Comparison of ENCODE assay signal across 8 cellular contexts in the genomic region with DNA sequence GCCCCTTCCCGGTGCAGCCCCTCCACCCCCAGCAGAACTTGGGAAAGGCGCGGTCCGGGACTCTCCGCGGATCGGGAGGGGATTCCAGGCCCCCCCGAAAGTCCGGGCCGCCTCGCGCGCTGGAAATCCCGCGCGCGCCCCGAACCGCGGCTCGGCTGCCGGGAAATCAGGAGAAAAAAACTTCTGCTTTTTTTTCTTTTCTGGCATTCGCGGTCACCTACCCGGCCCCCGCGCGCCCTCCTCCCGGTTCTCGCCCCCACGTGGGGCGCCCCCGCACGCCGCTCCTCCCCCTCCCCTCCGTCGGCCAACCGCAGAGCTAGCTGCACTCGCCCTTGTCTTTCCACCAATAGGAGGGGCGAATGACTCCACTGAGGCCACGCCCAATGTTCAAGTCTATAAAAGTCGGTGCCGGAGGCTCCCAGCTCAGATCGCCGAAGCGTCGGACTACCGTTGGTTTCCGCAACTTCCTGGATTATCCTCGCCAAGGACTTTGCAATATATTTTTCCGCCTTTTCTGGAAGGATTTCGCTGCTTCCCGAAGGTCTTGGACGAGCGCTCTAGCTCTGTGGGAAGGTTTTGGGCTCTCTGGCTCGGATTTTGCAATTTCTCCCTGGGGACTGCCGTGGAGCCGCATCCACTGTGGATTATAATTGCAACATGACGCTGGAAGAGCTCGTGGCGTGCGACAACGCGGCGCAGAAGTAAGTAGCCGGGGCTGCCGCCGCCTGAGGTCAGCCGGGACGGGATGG. TPM values are rescaled to one million over a fixed set of nuclear protein-coding genes. Genes with fewer than 3 reads are reported as not detected.
A peak's percentile ranks its signal among the peaks of the same experiment; 100 is the strongest.
DNase-seq lines count a peak whose midpoint lies in the region; ATAC-seq and TF ChIP-seq lines count a peak whose summit lies in the region.

A gene with protein sequence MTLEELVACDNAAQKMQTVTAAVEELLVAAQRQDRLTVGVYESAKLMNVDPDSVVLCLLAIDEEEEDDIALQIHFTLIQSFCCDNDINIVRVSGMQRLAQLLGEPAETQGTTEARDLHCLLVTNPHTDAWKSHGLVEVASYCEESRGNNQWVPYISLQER (plus strand): TSS at position 426 of the 749 bp plus-strand sequence. CDS start 232 bp downstream, at position 658.

- no peaks in the 10 kb centered on the region for H3K79me1 ChIP-seq in H9 (ENCODE audit: insufficient read depth, low read depth, low read length, poor library complexity, severe bottlenecking)

- peak within 1 kb of the TSS; percentile 88 to 94 for H3K4me3 Mint-ChIP-seq in H9
- H3K4me3 Mint-ChIP-seq in stimulated activated naive CD8-positive, alpha-beta T cell treated with anti-CD3 and anti-CD28 coated beads, Interleukin-15, amount 100 ng/mL, for 72 hours = peak within 1 kb of the TSS; percentile 95 to 99

- no peak within 1 kb of the TSS for H3K56ac ChIP-seq in H9 (ENCODE audit: insufficient read length, low read depth, low read length)

- H3F3A ChIP-seq in MM.1S (ENCODE audit: insufficient read depth, low read length) = peaks cover 55% of the 10 kb centered on the region
- no peaks in the 10 kb centered on the region for H3F3A ChIP-seq in neural cell (ENCODE audit: insufficient read depth, low read length, poor library complexity, severe bottlenecking)

- no peak within 1 kb of the TSS for H3K4ac ChIP-seq in H9 (ENCODE audit: low read depth, low read length)

- H3K27ac ChIP-seq in H9 (ENCODE audit: insufficient read length, low read depth, low read length) (no peak within 1 kb of the TSS), MM.1S (ENCODE audit: low read length) (peak within 1 kb of the TSS; percentile 83), neural cell (ENCODE audit: low read length) (no peak within 1 kb of the TSS)

- H4K8ac ChIP-seq in H9 (replicated peaks; ENCODE audit: insufficient read length, low read depth, low read length) = no peak within 1 kb of the TSS

- H2BK15ac ChIP-seq in H9 (ENCODE audit: low read depth, low read length) = no peak within 1 kb of the TSS

- peaks cover 2% of the 10 kb centered on the region; the same call in 1 of the 2 replicates for H3K79me2 ChIP-seq in H9 (ENCODE audit: insufficient read depth, low read length)
- H3K79me2 ChIP-seq in MM.1S (ENCODE audit: low read length) = peaks cover 42% of the 10 kb centered on the region
- H3K79me2 ChIP-seq in neural cell (replicated peaks; ENCODE audit: insufficient read depth, low read length) = no peaks in the 10 kb centered on the region

- WGBS in H9 (ENCODE audit: extremely low coverage, insufficient read length, low lambda C conversion rate) = no CpG with 5 or more reads among the region's 70 CpGs

- peaks cover 17 to 26% of the 10 kb centered on the region in 2 experiments for H3K4me1 Mint-ChIP-seq in H9
- H3K4me1 Mint-ChIP-seq in stimulated activated naive CD8-positive, alpha-beta T cell treated with anti-CD3 and anti-CD28 coated beads, Interleukin-15, amount 100 ng/mL, for 72 hours = peaks cover 33% of the 10 kb centered on the region

- H3K23ac ChIP-seq in H9 (ENCODE audit: insufficient read length, low read depth, low read length) = no peak within 1 kb of the TSS

- H2BK12ac ChIP-seq in H9 (ENCODE audit: insufficient read length, low read depth, low read length) = no peak within 1 kb of the TSS

- DNase-seq in ELF-1 (ENCODE audit: low read depth, low spot score) = peak; percentile 97
- peak; percentile 95 for DNase-seq in H9
- DNase-seq in MM.1S = peak; percentile 99
- DNase-seq in SIG-M5 treated with dmso at 0.1 percent for 504 hours (lab: John Stamatoyannopoulos, UW; ENCODE audit: unreplicated experiment) = peak; percentile 93
- DNase-seq in activated gamma-delta T cell (lab: John Stamatoyannopoulos, UW) = peak; percentile 86
- DNase-seq in fibroblast of the conjunctiva (ENCODE audit: low read depth) = peak; percentile 96
- peak; percentile 99 for DNase-seq in stimulated activated naive CD8-positive, alpha-beta T cell treated with anti-CD3 and anti-CD28 coated beads, Interleukin-15, amount 100 ng/mL, for 72 hours

- no peak within 1 kb of the TSS for H3K14ac ChIP-seq in H9 (ENCODE audit: insufficient read depth, low read length)

- H3K9me2 ChIP-seq in MM.1S (replicated peaks; ENCODE audit: insufficient read depth, low read length) = no peaks in the 10 kb centered on the region
- H3K9me2 ChIP-seq in neural cell (ENCODE audit: insufficient read depth, low read length) = no peaks in the 10 kb centered on the region

- H2AK5ac ChIP-seq in H9 (ENCODE audit: insufficient read length, low read length) = no peak within 1 kb of the TSS

- peaks cover 3% of the 10 kb centered on the region for H4K20me1 ChIP-seq in H9 (ENCODE audit: control insufficient read depth, insufficient read depth, insufficient read length)
- H4K20me1 ChIP-seq in MM.1S (ENCODE audit: insufficient read depth, low read length) = peaks cover 17% of the 10 kb centered on the region
- H4K20me1 ChIP-seq in neural cell (ENCODE audit: insufficient read depth) = no peaks in the 10 kb centered on the region

- H3K36me3 ChIP-seq in MM.1S (replicated peaks; ENCODE audit: insufficient read depth, low read length) (0 out of 2 replicates have a peak, but pooled peaks cover 2% of the 10 kb centered on the region), neural cell (ENCODE audit: insufficient read depth, low read length) (no peaks in the 10 kb centered on the region)

- H3K27me3 ChIP-seq in H9 (ENCODE audit: insufficient read depth, low read length) = peaks cover 7% of the 10 kb centered on the region; the same call in 1 of the 2 replicates
- H3K27me3 ChIP-seq in MM.1S (replicated peaks; ENCODE audit: insufficient read depth, low read length) = no peaks in the 10 kb centered on the region
- peaks cover 58% of the 10 kb centered on the region for H3K27me3 ChIP-seq in neural cell (ENCODE audit: insufficient read depth, low read depth, low read length)

- no peak within 1 kb of the TSS for H2AFZ ChIP-seq in H9 (ENCODE audit: low read length)
- peak within 1 kb of the TSS; percentile 72 for H2AFZ ChIP-seq in MM.1S (ENCODE audit: low read length)
- no peak within 1 kb of the TSS for H2AFZ ChIP-seq in neural cell (ENCODE audit: low read depth, low read length)

- peak within 1 kb of the TSS; percentile 73 for H3K9ac ChIP-seq in H9 (ENCODE audit: extremely low read depth, insufficient read length, low read length)
- H3K9ac ChIP-seq in MM.1S (ENCODE audit: low read length) = peak within 1 kb of the TSS; percentile 88
- peak within 1 kb of the TSS; percentile 43 for H3K9ac ChIP-seq in neural cell (ENCODE audit: low read length)

- H2BK120ac ChIP-seq in H9 (ENCODE audit: low read depth, low read length, poor library complexity, severe bottlenecking) = no peak within 1 kb of the TSS

- H4K5ac ChIP-seq in H9 (ENCODE audit: insufficient read length, low read depth, low read length) = no peak within 1 kb of the TSS

- 0 out of 5 replicates have a peak, but pooled peaks cover 0 to 2% of the 10 kb centered on the region in 2 experiments for H3K9me3 Mint-ChIP-seq in H9
- H3K9me3 Mint-ChIP-seq in stimulated activated naive CD8-positive, alpha-beta T cell treated with anti-CD3 and anti-CD28 coated beads, Interleukin-15, amount 100 ng/mL, for 72 hours = no peaks in the 10 kb centered on the region

- H3K18ac ChIP-seq in H9 (ENCODE audit: insufficient read length, low read depth, low read length) = no peak within 1 kb of the TSS

- H3K27me3 Mint-ChIP-seq in H9 (ENCODE audit: low read depth) = peaks cover 44% of the 10 kb centered on the region
- H3K27me3 Mint-ChIP-seq in stimulated activated naive CD8-positive, alpha-beta T cell treated with anti-CD3 and anti-CD28 coated beads, Interleukin-15, amount 100 ng/mL, for 72 hours = peaks cover 7% of the 10 kb centered on the region

- no peak within 1 kb of the TSS for H4K91ac ChIP-seq in H9 (ENCODE audit: insufficient read length, low read depth, low read length)

- H3T11ph ChIP-seq in H9 (ENCODE audit: low read length) = no peak within 1 kb of the TSS

- peaks cover 28% of the 10 kb centered on the region for H3K23me2 ChIP-seq in H9 (ENCODE audit: insufficient read length, low read depth, low read length, poor library complexity, severe bottlenecking)

- no peak within 1 kb of the TSS for H2BK20ac ChIP-seq in H9 (ENCODE audit: low read depth, low read length, poor library complexity, severe bottlenecking)

- no peak for TF ChIP-seq EP300 in neural cell (conservative IDR thresholded peaks at IDR 0.05; ENCODE audit: poor library complexity, severe bottlenecking)

- H3K9me3 ChIP-seq in H9 (ENCODE audit: control insufficient read depth, low read depth, low read length) = no peaks in the 10 kb centered on the region
- no peaks in the 10 kb centered on the region for H3K9me3 ChIP-seq in MM.1S (replicated peaks; ENCODE audit: insufficient read depth, low read length)
- H3K9me3 ChIP-seq in neural cell (ENCODE audit: low read length) = no peaks in the 10 kb centered on the region

- ATAC-seq in stimulated activated naive CD8-positive, alpha-beta T cell treated with anti-CD3 and anti-CD28 coated beads, Interleukin-15, amount 100 ng/mL, for 72 hours = peak; percentile 53

- peak within 1 kb of the TSS in 2 of 3 experiments; percentile 65 to 92; a peak in 4 of 7 replicates for H3K27ac Mint-ChIP-seq in H9
- H3K27ac Mint-ChIP-seq in stimulated activated naive CD8-positive, alpha-beta T cell treated with anti-CD3 and anti-CD28 coated beads, Interleukin-15, amount 100 ng/mL, for 72 hours = peak within 1 kb of the TSS; percentile 96 to 99

- H2BK5ac ChIP-seq in H9 (ENCODE audit: insufficient read length, low read length) = no peak within 1 kb of the TSS

- TF ChIP-seq CTCF in H9 (conservative IDR thresholded peaks at IDR 0.05) (no peak), MM.1S (IDR thresholded peaks at IDR 0.05; ENCODE audit: low read length) (no peak), neural cell (IDR thresholded peaks at IDR 0.05; ENCODE audit: poor library complexity, severe bottlenecking) (no peak)

- H3K4me1 ChIP-seq in H9 (ENCODE audit: insufficient read depth, low read length) = peaks cover 4% of the 10 kb centered on the region; the same call in 1 of the 2 replicates
- H3K4me1 ChIP-seq in MM.1S (ENCODE audit: low read length) = peaks cover 14% of the 10 kb centered on the region

- H3K4me3 ChIP-seq in MM.1S (ENCODE audit: low read length) (peak within 1 kb of the TSS; percentile 97), neural cell (ENCODE audit: low read length) (peak within 1 kb of the TSS; percentile 72)

- H3K4me2 ChIP-seq in H9 (ENCODE audit: insufficient read depth, insufficient read length, low read length) (peak within 1 kb of the TSS; percentile 65), MM.1S (ENCODE audit: low read depth, low read length) (peak within 1 kb of the TSS; percentile 99), neural cell (ENCODE audit: low read length) (peak within 1 kb of the TSS; percentile 71)

- TF ChIP-seq RAD21 in neural cell (conservative IDR thresholded peaks at IDR 0.05) = no peak

- peaks cover 0 to 3% (median 1%) of the 10 kb centered on the region in 3 experiments; a peak in 1 of 7 replicates for H3K36me3 Mint-ChIP-seq in H9 (ENCODE audit: insufficient read depth in 1 of 3, low read depth in 3 of 3)

RNA-seq across cellular contexts. Expression of the gene that starts here (rescaled TPM):
- 13.5 and 16.2 TPM in 2 replicates for total RNA-seq in H9 (2021)
- 0.44 TPM in 1 of 2 replicates, not detected in the other for polyA plus RNA-seq in neural cell
- polyA minus RNA-seq in neural cell = 1.9 and 2.2 TPM in 2 replicates
